Comparison of ENCODE assay signal across 2 cellular contexts in the genomic region with DNA sequence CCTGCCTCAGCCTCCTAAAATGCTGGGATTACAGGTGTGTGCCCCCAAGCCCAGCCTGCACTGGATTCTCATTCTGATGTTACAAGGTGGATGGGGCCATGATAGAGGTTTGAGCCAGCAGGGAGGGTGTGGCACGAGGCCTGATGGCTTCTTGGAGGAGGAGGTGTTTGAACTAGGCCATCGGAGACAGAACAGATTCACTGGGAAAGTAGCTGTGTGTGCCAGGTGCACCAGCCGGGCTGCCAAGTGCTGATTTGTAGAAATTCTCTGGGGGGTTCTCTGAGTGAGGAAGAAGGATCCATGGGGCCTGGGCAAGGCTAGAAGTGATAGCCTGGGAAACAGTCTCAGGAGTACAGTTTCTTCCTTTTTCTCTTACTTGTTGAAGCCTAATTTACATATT.
TF ChIP-seq lines count a peak whose summit lies in the region.

No MANE protein-coding gene starts in this region.

TF ChIP-seq in SK-N-SH, 30 proteins besides CTCF, POLR2A, EP300 and RAD21 (continued from another document):
- TF ChIP-seq, protein P1, sequence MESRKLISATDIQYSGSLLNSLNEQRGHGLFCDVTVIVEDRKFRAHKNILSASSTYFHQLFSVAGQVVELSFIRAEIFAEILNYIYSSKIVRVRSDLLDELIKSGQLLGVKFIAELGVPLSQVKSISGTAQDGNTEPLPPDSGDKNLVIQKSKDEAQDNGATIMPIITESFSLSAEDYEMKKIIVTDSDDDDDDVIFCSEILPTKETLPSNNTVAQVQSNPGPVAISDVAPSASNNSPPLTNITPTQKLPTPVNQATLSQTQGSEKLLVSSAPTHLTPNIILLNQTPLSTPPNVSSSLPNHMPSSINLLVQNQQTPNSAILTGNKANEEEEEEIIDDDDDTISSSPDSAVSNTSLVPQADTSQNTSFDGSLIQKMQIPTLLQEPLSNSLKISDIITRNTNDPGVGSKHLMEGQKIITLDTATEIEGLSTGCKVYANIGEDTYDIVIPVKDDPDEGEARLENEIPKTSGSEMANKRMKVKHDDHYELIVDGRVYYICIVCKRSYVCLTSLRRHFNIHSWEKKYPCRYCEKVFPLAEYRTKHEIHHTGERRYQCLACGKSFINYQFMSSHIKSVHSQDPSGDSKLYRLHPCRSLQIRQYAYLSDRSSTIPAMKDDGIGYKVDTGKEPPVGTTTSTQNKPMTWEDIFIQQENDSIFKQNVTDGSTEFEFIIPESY (IDR thresholded peaks at IDR 0.05; ENCODE audit: borderline replicate concordance, low read depth), result no peak
- no peak for TF ChIP-seq NFIC (IDR thresholded peaks at IDR 0.05; ENCODE audit: borderline replicate concordance)
- no peak for TF ChIP-seq POLR2AphosphoS5 (IDR thresholded peaks at IDR 0.05; ENCODE audit: low read depth, low read length)
- TF ChIP-seq GABPA (IDR thresholded peaks at IDR 0.05; ENCODE audit: low read depth), result no peak
- TF ChIP-seq GATA2 (CRISPR knock-in tag; IDR thresholded peaks at IDR 0.05), result no peak
- no peak for TF ChIP-seq EZH2phosphoT487 (IDR thresholded peaks at IDR 0.05; ENCODE audit: borderline replicate concordance, low read depth)
- no peak for TF ChIP-seq MEF2A (IDR thresholded peaks at IDR 0.05; ENCODE audit: borderline replicate concordance, low read depth)
- TF ChIP-seq JUND (IDR thresholded peaks at IDR 0.05), result no peak
- TF ChIP-seq, protein P2, sequence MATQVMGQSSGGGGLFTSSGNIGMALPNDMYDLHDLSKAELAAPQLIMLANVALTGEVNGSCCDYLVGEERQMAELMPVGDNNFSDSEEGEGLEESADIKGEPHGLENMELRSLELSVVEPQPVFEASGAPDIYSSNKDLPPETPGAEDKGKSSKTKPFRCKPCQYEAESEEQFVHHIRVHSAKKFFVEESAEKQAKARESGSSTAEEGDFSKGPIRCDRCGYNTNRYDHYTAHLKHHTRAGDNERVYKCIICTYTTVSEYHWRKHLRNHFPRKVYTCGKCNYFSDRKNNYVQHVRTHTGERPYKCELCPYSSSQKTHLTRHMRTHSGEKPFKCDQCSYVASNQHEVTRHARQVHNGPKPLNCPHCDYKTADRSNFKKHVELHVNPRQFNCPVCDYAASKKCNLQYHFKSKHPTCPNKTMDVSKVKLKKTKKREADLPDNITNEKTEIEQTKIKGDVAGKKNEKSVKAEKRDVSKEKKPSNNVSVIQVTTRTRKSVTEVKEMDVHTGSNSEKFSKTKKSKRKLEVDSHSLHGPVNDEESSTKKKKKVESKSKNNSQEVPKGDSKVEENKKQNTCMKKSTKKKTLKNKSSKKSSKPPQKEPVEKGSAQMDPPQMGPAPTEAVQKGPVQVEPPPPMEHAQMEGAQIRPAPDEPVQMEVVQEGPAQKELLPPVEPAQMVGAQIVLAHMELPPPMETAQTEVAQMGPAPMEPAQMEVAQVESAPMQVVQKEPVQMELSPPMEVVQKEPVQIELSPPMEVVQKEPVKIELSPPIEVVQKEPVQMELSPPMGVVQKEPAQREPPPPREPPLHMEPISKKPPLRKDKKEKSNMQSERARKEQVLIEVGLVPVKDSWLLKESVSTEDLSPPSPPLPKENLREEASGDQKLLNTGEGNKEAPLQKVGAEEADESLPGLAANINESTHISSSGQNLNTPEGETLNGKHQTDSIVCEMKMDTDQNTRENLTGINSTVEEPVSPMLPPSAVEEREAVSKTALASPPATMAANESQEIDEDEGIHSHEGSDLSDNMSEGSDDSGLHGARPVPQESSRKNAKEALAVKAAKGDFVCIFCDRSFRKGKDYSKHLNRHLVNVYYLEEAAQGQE (IDR thresholded peaks at IDR 0.05; ENCODE audit: low read depth, low read length), result no peak
- TF ChIP-seq, protein P3, sequence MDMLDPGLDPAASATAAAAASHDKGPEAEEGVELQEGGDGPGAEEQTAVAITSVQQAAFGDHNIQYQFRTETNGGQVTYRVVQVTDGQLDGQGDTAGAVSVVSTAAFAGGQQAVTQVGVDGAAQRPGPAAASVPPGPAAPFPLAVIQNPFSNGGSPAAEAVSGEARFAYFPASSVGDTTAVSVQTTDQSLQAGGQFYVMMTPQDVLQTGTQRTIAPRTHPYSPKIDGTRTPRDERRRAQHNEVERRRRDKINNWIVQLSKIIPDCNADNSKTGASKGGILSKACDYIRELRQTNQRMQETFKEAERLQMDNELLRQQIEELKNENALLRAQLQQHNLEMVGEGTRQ (IDR thresholded peaks at IDR 0.05; ENCODE audit: borderline replicate concordance, low read depth, low read length), result no peak
- no peak for TF ChIP-seq ELF1 (IDR thresholded peaks at IDR 0.05)
- TF ChIP-seq TAF1 (IDR thresholded peaks at IDR 0.05; ENCODE audit: borderline replicate concordance, low read depth, low read length), result no peak
- no peak for TF ChIP-seq MXI1 (IDR thresholded peaks at IDR 0.05; ENCODE audit: low read depth, low read length)
- TF ChIP-seq TCF12 (IDR thresholded peaks at IDR 0.05), result no peak
- no peak for TF ChIP-seq FOSL2 (IDR thresholded peaks at IDR 0.05; ENCODE audit: borderline replicate concordance, low read depth)
- no peak for TF ChIP-seq YY1 (IDR thresholded peaks at IDR 0.05; ENCODE audit: low read depth)
- TF ChIP-seq, protein P4, sequence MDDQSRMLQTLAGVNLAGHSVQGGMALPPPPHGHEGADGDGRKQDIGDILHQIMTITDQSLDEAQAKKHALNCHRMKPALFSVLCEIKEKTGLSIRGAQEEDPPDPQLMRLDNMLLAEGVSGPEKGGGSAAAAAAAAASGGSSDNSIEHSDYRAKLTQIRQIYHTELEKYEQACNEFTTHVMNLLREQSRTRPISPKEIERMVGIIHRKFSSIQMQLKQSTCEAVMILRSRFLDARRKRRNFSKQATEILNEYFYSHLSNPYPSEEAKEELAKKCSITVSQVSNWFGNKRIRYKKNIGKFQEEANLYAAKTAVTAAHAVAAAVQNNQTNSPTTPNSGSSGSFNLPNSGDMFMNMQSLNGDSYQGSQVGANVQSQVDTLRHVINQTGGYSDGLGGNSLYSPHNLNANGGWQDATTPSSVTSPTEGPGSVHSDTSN (IDR thresholded peaks at IDR 0.05), result no peak
- no peak for TF ChIP-seq FOXM1 (IDR thresholded peaks at IDR 0.05; ENCODE audit: low read depth)
- no peak for TF ChIP-seq SIN3A (IDR thresholded peaks at IDR 0.05; ENCODE audit: borderline replicate concordance, low read depth, low read length)

TF ChIP-seq in SK-N-SH treated with all-trans-retinoic acid at 6 μM for 48 hours, 23 proteins besides CTCF, POLR2A, EP300 and RAD21:
- TF ChIP-seq, protein P5, sequence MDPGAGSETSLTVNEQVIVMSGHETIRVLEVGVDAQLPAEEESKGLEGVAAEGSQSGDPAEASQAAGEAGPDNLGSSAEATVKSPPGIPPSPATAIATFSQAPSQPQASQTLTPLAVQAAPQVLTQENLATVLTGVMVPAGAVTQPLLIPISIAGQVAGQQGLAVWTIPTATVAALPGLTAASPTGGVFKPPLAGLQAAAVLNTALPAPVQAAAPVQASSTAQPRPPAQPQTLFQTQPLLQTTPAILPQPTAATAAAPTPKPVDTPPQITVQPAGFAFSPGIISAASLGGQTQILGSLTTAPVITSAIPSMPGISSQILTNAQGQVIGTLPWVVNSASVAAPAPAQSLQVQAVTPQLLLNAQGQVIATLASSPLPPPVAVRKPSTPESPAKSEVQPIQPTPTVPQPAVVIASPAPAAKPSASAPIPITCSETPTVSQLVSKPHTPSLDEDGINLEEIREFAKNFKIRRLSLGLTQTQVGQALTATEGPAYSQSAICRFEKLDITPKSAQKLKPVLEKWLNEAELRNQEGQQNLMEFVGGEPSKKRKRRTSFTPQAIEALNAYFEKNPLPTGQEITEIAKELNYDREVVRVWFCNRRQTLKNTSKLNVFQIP (CRISPR knock-in tag; IDR thresholded peaks at IDR 0.05; ENCODE audit: borderline replicate concordance, low read depth), result no peak
- TF ChIP-seq RARB (CRISPR knock-in tag; IDR thresholded peaks at IDR 0.05), result no peak
- no peak for TF ChIP-seq ZC3H10 (CRISPR knock-in tag; IDR thresholded peaks at IDR 0.05)
- no peak for TF ChIP-seq ZFP3 (CRISPR knock-in tag; IDR thresholded peaks at IDR 0.05)
